ENCODE assay signal across 10 cellular contexts in the genomic region with DNA sequence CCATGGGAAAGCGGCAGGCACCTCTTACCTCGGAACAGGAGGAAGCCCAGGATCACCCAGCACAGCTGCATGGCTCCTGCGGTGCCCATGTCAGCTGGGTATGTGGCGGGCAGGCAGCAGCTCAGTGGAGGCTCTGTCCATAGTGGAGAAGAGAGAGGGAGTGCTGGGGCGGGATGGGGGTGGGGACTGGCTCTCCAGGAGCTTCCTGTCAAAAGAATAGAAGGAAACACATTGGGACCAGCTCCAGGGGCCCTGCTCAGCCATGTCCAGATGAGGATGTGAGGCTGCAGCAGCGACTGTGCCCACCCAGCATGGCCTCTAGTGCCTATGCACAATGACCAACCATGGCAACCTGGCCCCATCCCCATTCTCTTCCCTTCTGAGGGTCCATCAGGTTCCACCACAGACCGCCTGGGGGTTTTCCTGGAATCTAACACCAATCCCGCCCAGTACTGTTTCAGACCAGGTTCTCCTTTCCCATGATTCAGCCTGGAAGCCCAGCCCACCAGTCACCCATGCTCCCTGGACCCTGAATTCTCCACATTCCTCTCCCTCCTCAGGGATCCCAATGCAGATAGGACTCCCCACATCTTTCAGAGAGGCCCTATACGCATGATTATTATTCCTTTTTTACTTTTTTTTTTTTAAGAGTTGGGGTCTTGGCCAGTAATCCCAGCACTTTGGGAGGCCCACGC. TPM values are rescaled to one million over a fixed set of nuclear protein-coding genes. Genes with fewer than 3 reads are reported as not detected.
DNase-seq lines count a peak whose midpoint lies in the region; ATAC-seq, FAIRE-seq and TF ChIP-seq lines count a peak whose summit lies in the region.
"Had no signal": no experiment of that assay in that cellular context is flagged by ENCODE, and none has a peak within 500 bp of the region (broad histone marks: within the 10 kb centered on the region; RNA-seq: fewer than 3 reads in every experiment).

A gene with protein sequence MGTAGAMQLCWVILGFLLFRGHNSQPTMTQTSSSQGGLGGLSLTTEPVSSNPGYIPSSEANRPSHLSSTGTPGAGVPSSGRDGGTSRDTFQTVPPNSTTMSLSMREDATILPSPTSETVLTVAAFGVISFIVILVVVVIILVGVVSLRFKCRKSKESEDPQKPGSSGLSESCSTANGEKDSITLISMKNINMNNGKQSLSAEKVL (minus strand): TSS at position 162 of the 695 bp plus-strand sequence. CDS start 73 bp downstream, at position 89.

- peak within 1 kb of the TSS; percentile 46 for H3K4me3 ChIP-seq in fibroblast of pulmonary artery (replicated peaks; ENCODE audit: low read depth, low read length)
- no peak within 1 kb of the TSS for H3K4me3 ChIP-seq in neuronal stem cell (ENCODE audit: low read length in 2 of 2)

- peak within 1 kb of the TSS; percentile 86 for H3K18ac ChIP-seq in neuronal stem cell (ENCODE audit: low read length)

- H3K27ac ChIP-seq in neuronal stem cell (replicated peaks; ENCODE audit: low read length) = no peak within 1 kb of the TSS

- H3K9me3 ChIP-seq in neuronal stem cell (replicated peaks in 1 of 2; ENCODE audit: control insufficient read depth in 2 of 2, insufficient read depth in 1 of 2, low read depth in 1 of 2, low read length in 2 of 2) = no peaks in the 10 kb centered on the region

- H3K27ac Mint-ChIP-seq in natural killer cell treated with Interleukin-12 subunit alpha and Interleukin-12 subunit beta and Interleukin-15 and Interleukin-18, amount 100 ng/mL, for 72 hours = no peak within 1 kb of the TSS
- no peak within 1 kb of the TSS for H3K27ac Mint-ChIP-seq in natural killer cell

- peaks cover 21 to 23% of the 10 kb centered on the region in 2 donors for H3K4me1 Mint-ChIP-seq in natural killer cell treated with Interleukin-12 subunit alpha and Interleukin-12 subunit beta and Interleukin-15 and Interleukin-18, amount 100 ng/mL, for 72 hours (ENCODE audit: low read depth in 2 of 2)
- H3K4me1 Mint-ChIP-seq in natural killer cell = peaks cover 18 to 26% of the 10 kb centered on the region in 2 donors

- H4K91ac ChIP-seq in neuronal stem cell (ENCODE audit: low read depth, low read length, poor library complexity) = no peak within 1 kb of the TSS

- H3K27me3 ChIP-seq in neuronal stem cell (ENCODE audit: control insufficient read depth in 3 of 3, insufficient read depth in 3 of 3, low read depth in 1 of 3, low read length in 3 of 3) = no peaks in the 10 kb centered on the region

- no peak within 1 kb of the TSS for H3K23ac ChIP-seq in neuronal stem cell (ENCODE audit: low read depth, low read length, poor library complexity)

- H3K27me3 Mint-ChIP-seq in natural killer cell treated with Interleukin-12 subunit alpha and Interleukin-12 subunit beta and Interleukin-15 and Interleukin-18, amount 100 ng/mL, for 72 hours = no peaks in the 10 kb centered on the region
- no peaks in the 10 kb centered on the region for H3K27me3 Mint-ChIP-seq in natural killer cell (ENCODE audit: low read depth in 2 of 2)

- H2BK12ac ChIP-seq in neuronal stem cell (ENCODE audit: low read length) = peak within 1 kb of the TSS; percentile 79

- no peak for FAIRE-seq in RCC 7860 (lab: Jason Lieb, UNC)

- no peak within 1 kb of the TSS for H3K9ac ChIP-seq in neuronal stem cell (ENCODE audit: low read depth, low read length, poor library complexity)

- H3K4me3 Mint-ChIP-seq in natural killer cell treated with Interleukin-12 subunit alpha and Interleukin-12 subunit beta and Interleukin-15 and Interleukin-18, amount 100 ng/mL, for 72 hours = no peak within 1 kb of the TSS
- H3K4me3 Mint-ChIP-seq in natural killer cell = no peak within 1 kb of the TSS

- TF ChIP-seq CTCF in natural killer cell (IDR thresholded peaks at IDR 0.05) (no peak), fibroblast of pulmonary artery (IDR thresholded peaks at IDR 0.05; ENCODE audit: low read length, missing control alignments) (no peak)

- ATAC-seq in natural killer cell treated with Interleukin-12 subunit alpha and Interleukin-12 subunit beta and Interleukin-15 and Interleukin-18, amount 100 ng/mL, for 72 hours = no peak
- no peak for ATAC-seq in natural killer cell
- no peak for ATAC-seq in HG03520 (IDR thresholded peaks at IDR 0.05; ENCODE audit: unreplicated experiment)
- ATAC-seq in GM18867 (IDR thresholded peaks at IDR 0.05; ENCODE audit: unreplicated experiment) = no peak

- no peaks in the 10 kb centered on the region for H3K9me3 Mint-ChIP-seq in natural killer cell treated with Interleukin-12 subunit alpha and Interleukin-12 subunit beta and Interleukin-15 and Interleukin-18, amount 100 ng/mL, for 72 hours
- no peaks in the 10 kb centered on the region for H3K9me3 Mint-ChIP-seq in natural killer cell

- WGBS in neuronal stem cell (ENCODE audit: extremely low coverage in 2 of 2, insufficient read length in 2 of 2, insufficient replicate concordance in 1 of 2), 2 donors = no CpG with 5 or more reads among the region's 10 CpGs

- peak within 1 kb of the TSS; percentile 88 for H2BK15ac ChIP-seq in neuronal stem cell (ENCODE audit: low read length)

- H3K36me3 Mint-ChIP-seq in natural killer cell treated with Interleukin-12 subunit alpha and Interleukin-12 subunit beta and Interleukin-15 and Interleukin-18, amount 100 ng/mL, for 72 hours = no peaks in the 10 kb centered on the region
- H3K36me3 Mint-ChIP-seq in natural killer cell = no peaks in the 10 kb centered on the region

- no peak within 1 kb of the TSS for H3K4me2 ChIP-seq in neuronal stem cell (ENCODE audit: insufficient read depth, low read length, poor library complexity, severe bottlenecking)

- intact Hi-C loops in natural killer cell (cut with micrococcal nuclease) = no loop called here

- H2AFZ ChIP-seq in neuronal stem cell (ENCODE audit: low read length) = peak within 1 kb of the TSS; percentile 78

- peak within 1 kb of the TSS; percentile 13 for H2AK5ac ChIP-seq in neuronal stem cell (ENCODE audit: low read depth, low read length)

- H3K4me1 ChIP-seq in neuronal stem cell (ENCODE audit: control insufficient read depth in 2 of 2, insufficient read depth in 1 of 2, low read depth in 1 of 2, low read length in 2 of 2) = peaks cover 4 to 5% of the 10 kb centered on the region in 2 donors

- no peaks in the 10 kb centered on the region for H3K79me1 ChIP-seq in neuronal stem cell (ENCODE audit: low read depth, low read length)

- H2BK120ac ChIP-seq in neuronal stem cell (ENCODE audit: low read depth, low read length) = no peak within 1 kb of the TSS

- peak; percentile 5 for DNase-seq in natural killer cell treated with Interleukin-12 subunit alpha and Interleukin-12 subunit beta and Interleukin-15 and Interleukin-18, amount 100 ng/mL, for 72 hours (ENCODE audit: low spot score)
- no peak for DNase-seq in natural killer cell
- DNase-seq in fibroblast of pulmonary artery (ENCODE audit: low read depth) = peak; percentile 66
- DNase-seq in neuronal stem cell (ENCODE audit: low spot score) = no peak
- DNase-seq in T-helper 9 cell = no peak
- no peak for DNase-seq in RCC 7860 (ENCODE audit: low spot score)
- DNase-seq: stimulated activated CD4-positive, alpha-beta T cell treated with anti-CD3 and anti-CD28 coated beads, Interleukin-4, amount 100 ng/mL, for 1 hour had no signal

- H4K8ac ChIP-seq in neuronal stem cell (ENCODE audit: low read depth, low read length) = peak within 1 kb of the TSS; percentile 77

- H3K4ac ChIP-seq in neuronal stem cell (ENCODE audit: low read length) = no peak within 1 kb of the TSS

- H3K14ac ChIP-seq in neuronal stem cell (ENCODE audit: low read length) = no peak within 1 kb of the TSS

- H3K36me3 ChIP-seq in neuronal stem cell (replicated peaks in 1 of 2; ENCODE audit: control insufficient read depth in 2 of 2, insufficient read depth in 2 of 2, low read length in 2 of 2) = no peaks in the 10 kb centered on the region

- no peak within 1 kb of the TSS for H2BK5ac ChIP-seq in neuronal stem cell (ENCODE audit: low read length)

RNA-seq across cellular contexts. Expression of the gene that starts here (rescaled TPM):
- not detected for total RNA-seq in natural killer cell treated with Interleukin-12 subunit alpha and Interleukin-12 subunit beta and Interleukin-15 and Interleukin-18, amount 100 ng/mL, for 72 hours
- total RNA-seq in natural killer cell = under 1 TPM in 1 of 3 donors, not detected in 2; 0.48 TPM
- 0.32 TPM for polyA plus RNA-seq in neuronal stem cell (2013, experiment 1 of 2)
- 0.21 TPM for polyA plus RNA-seq in neuronal stem cell (2013, experiment 2 of 2)
- total RNA-seq: mononuclear cell had no signal

Comparison
In these comparisons a context has a peak if more than half of its experiments do, and no peak if none do; other contexts are left out.
1. Peak in DNase-seq in natural killer cell treated with Interleukin-12 subunit alpha and Interleukin-12 subunit beta and Interleukin-15 and Interleukin-18, amount 100 ng/mL, for 72 hours; RNA of the gene not detected or under 1 TPM.